In the genomic region with DNA sequence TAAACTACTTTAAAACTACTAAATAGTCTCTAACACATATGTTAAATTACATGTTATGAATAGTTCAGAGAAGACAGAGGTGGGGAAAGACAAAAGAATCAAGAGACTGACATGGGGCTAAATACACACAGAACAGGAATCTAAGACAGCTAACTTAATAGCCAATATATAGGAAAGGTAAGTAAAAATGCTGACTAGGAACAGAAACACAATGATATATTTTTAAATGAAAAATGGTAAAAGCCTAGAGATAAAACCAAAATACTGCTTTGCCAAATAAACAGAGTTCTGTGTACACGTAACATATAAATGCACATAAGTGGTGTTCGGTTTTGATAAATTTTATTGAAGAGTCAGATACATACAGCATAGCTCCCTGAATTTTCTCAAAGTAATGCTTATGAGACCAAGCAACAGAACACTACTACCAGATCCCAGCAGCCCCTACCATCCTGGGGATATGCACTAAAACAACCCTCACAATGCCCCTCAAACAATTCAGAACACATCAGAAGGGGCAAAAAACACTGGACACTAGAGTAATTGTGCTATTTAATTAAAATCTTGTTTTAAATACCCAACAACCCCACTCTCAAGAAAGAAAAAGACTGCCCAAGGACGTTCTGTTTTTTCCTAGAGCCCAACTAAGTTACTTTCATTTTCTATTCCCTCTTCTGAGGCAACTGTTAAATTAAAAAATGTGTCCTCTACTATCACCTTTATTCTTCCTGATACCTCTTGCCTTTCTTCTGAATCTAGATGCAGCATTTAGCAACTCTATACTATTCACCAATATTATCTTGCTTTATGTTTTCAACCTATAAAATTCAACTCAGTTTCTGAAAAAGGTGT, we compare ENCODE assay signal across 8 cellular contexts.
DNase-seq lines count a peak whose midpoint lies in the region; ATAC-seq and TF ChIP-seq lines count a peak whose summit lies in the region.

No MANE protein-coding gene starts in this region.

- H3K9me3 ChIP-seq in lower lobe of right lung (no peaks in the 10 kb centered on the region), uterus (no peaks in the 10 kb centered on the region)

- H3K27ac Mint-ChIP-seq in activated naive CD4-positive, alpha-beta T cell treated with anti-CD3 and anti-CD28 coated beads, Interleukin-2, amount 50 U/mL, for 24 hours, result peak overlapping the region; percentile 93

- no peak for TF ChIP-seq CTCF in astrocyte of the spinal cord (IDR thresholded peaks at IDR 0.05; ENCODE audit: low read depth, low read length)
- TF ChIP-seq CTCF in lower lobe of right lung (IDR thresholded peaks at IDR 0.05), result no peak
- TF ChIP-seq CTCF in uterus (IDR thresholded peaks at IDR 0.05), result no peak

- H3K4me3 ChIP-seq in astrocyte of the spinal cord (ENCODE audit: low read depth, low read length) (peak overlapping the region; percentile 22), lower lobe of right lung (peak overlapping the region; percentile 39), uterus (peak overlapping the region; percentile 8 to 26)

- no peaks in the 10 kb centered on the region for H3K9me3 Mint-ChIP-seq in activated naive CD4-positive, alpha-beta T cell treated with anti-CD3 and anti-CD28 coated beads, Interleukin-2, amount 50 U/mL, for 24 hours

- peaks cover 31% of the 10 kb centered on the region for H3K36me3 Mint-ChIP-seq in activated naive CD4-positive, alpha-beta T cell treated with anti-CD3 and anti-CD28 coated beads, Interleukin-2, amount 50 U/mL, for 24 hours

- H3K27ac ChIP-seq in lower lobe of right lung, result peak overlapping the region; percentile 80
- peak overlapping the region; percentile 53 to 81 for H3K27ac ChIP-seq in uterus

- DNase-seq in activated naive CD4-positive, alpha-beta T cell treated with Interleukin-2 at 50 U/mL for 16 hours, result no peak
- DNase-seq in astrocyte of the spinal cord (ENCODE audit: low read depth, low spot score) (peak; percentile 45), lower lobe of right lung (no peak), uterus (no peak), NCI-H187 (lab: John Stamatoyannopoulos, UW) (no peak), NCI-H1105 (lab: John Stamatoyannopoulos, UW) (no peak)

- ATAC-seq in lower lobe of right lung (peak in 1 of 2 donors; percentile 73), GM18520 (IDR thresholded peaks at IDR 0.05; ENCODE audit: unreplicated experiment) (no peak)

- TF ChIP-seq POLR2A in uterus (IDR thresholded peaks at IDR 0.05), result no peak

- H3K36me3 ChIP-seq in lower lobe of right lung, result peaks cover 5% of the 10 kb centered on the region
- H3K36me3 ChIP-seq in uterus, result no peaks in the 10 kb centered on the region

- H3K27me3 ChIP-seq in lower lobe of right lung (ENCODE audit: low read depth) (no peaks in the 10 kb centered on the region), uterus (no peaks in the 10 kb centered on the region)

- H3K4me3 Mint-ChIP-seq in activated naive CD4-positive, alpha-beta T cell treated with anti-CD3 and anti-CD28 coated beads, Interleukin-2, amount 50 U/mL, for 24 hours, result peak overlapping the region; percentile 89

- H3K4me1 Mint-ChIP-seq in activated naive CD4-positive, alpha-beta T cell treated with anti-CD3 and anti-CD28 coated beads, Interleukin-2, amount 50 U/mL, for 24 hours, result peaks cover 70% of the 10 kb centered on the region

- intact Hi-C loops in lower lobe of right lung (cut with DNase I), result no loop called here
- intact Hi-C loops in uterus (cut with DNase I; ENCODE audit: low total_unique reads), result no loop called here

- H3K27me3 Mint-ChIP-seq in activated naive CD4-positive, alpha-beta T cell treated with anti-CD3 and anti-CD28 coated beads, Interleukin-2, amount 50 U/mL, for 24 hours, result no peaks in the 10 kb centered on the region

- in situ Hi-C loops in astrocyte of the spinal cord (cut with HindIII; ENCODE audit: low sequenced_read_pairs), result no loop called here

- H3K4me1 ChIP-seq in lower lobe of right lung, result peaks cover 21% of the 10 kb centered on the region
- peaks cover 0 to 6% of the 10 kb centered on the region in 2 donors for H3K4me1 ChIP-seq in uterus
